ENCODE assay signal across 1 cellular context in the genomic region with DNA sequence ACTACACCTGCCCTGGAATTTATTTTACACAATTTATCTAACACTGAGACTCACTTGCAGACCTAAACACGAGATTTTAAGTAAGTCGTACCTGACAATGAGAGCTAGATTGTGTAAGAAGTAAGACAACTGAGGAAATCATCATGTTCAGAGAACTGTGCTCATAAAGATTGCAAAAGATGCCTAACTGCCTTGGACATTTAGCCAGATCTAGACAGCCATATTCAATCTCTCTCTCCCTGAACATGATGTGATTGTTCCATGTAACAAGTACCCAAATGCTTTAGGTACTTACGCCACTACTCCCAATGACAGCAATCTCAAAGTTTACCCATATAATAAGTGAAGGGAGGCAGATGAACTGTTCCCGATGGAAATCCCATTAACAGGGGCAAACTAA.
TF ChIP-seq lines count a peak whose summit lies in the region.

No MANE protein-coding gene starts in this region.

TF ChIP-seq in GM23338, 12 proteins besides CTCF, POLR2A, EP300 and RAD21 (continued from another document):
- no peak for TF ChIP-seq EZH2 (IDR thresholded peaks at IDR 0.05; ENCODE audit: low read depth, unreplicated experiment)
- no peak for TF ChIP-seq NANOG (IDR thresholded peaks at IDR 0.05; ENCODE audit: borderline replicate concordance)
TF ChIP-seq in GM23338: peak in this region for 0.
